Comparison of ENCODE assay signal across 8 cellular contexts in the genomic region with DNA sequence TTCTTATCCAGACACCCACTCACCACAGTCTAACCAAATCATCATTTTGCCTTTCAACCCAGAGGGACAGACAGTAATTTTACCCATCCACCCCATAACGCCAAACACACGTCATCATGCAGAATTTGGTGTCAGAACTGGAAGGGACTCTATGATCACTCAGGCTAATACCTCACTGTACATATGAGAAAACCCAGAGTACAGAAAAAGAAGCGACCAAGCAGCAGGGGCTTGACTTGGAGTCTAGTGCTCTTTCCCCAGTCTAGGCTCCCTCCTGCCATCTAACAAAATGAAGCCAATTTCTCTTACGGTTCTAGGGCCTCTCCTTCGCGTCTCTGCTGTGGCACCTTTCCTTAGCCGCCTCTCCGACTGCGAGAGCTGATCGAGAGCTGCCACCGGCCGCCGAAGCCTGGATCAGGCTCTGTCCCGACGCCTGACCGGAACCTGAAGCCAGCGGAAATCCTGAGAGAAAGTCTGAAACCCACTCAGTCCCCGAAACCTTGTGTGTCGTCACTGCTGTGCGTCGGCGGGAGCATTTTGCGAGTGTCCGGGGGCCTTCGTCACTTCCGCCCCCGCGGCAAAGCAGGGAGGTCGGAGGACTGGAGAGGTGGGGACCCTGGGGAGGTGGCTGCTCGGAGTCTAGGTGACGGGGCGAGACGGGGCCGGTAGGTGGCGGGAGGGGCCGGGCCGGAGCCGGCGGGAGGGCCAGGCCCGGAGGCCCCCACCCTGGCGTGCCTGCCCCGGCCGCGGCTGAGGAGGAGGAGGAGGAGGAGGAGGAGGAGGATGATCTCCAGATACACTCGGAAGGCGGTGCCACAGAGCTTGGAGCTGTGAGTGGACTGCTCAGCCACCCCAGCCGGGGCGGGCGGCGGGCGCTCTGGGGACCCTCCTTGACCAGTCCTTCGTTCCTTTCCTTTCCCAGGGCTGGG. TPM values are rescaled to one million over a fixed set of nuclear protein-coding genes. Genes with fewer than 3 reads are reported as not detected.
DNase-seq lines count a peak whose midpoint lies in the region; ATAC-seq and TF ChIP-seq lines count a peak whose summit lies in the region.

Gene ECD, minus strand, starts transcription at position 452 of the 929 bp plus-strand sequence. CDS start 4,071 bp downstream, outside the sequence.
Gene FAM149B1, plus strand, starts transcription at position 563 of the 929 bp plus-strand sequence. Its CDS starts 221 bp downstream, at position 784.

- no peaks in the 10 kb centered on the region for H3K27me3 Mint-ChIP-seq in natural killer cell treated with Interleukin-12 subunit alpha and Interleukin-12 subunit beta and Interleukin-15 and Interleukin-18, amount 100 ng/mL, for 72 hours

- DNase-seq in ELF-1 (ENCODE audit: low read depth, low spot score) (peak; percentile 97), H4 (ENCODE audit: low spot score) (peak; percentile 93), LoVo (ENCODE audit: low spot score) (peak; percentile 94), SHP77 (lab: John Stamatoyannopoulos, UW) (peak; percentile 77 to 82), fibroblast of pulmonary artery (ENCODE audit: low read depth) (peak; percentile 96)
- DNase-seq in activated effector memory CD4-positive, alpha-beta T cell treated with Interleukin-2 at 50 U/mL for 16 hours: peak; percentile 84
- DNase-seq in natural killer cell treated with Interleukin-12 subunit alpha and Interleukin-12 subunit beta and Interleukin-15 and Interleukin-18, amount 100 ng/mL, for 72 hours (ENCODE audit: low spot score): peak; percentile 94
- peak; percentile 94 for DNase-seq in stimulated activated naive CD8-positive, alpha-beta T cell treated with anti-CD3 and anti-CD28 coated beads, Interleukin-15, Interleukin-2, amounts not matched to agents 100 U/mL and 50 U/mL, for 24 hours

- H3K36me3 Mint-ChIP-seq in natural killer cell treated with Interleukin-12 subunit alpha and Interleukin-12 subunit beta and Interleukin-15 and Interleukin-18, amount 100 ng/mL, for 72 hours: peaks cover 17% of the 10 kb centered on the region

- ATAC-seq in natural killer cell treated with Interleukin-12 subunit alpha and Interleukin-12 subunit beta and Interleukin-15 and Interleukin-18, amount 100 ng/mL, for 72 hours: peak; percentile 98 to 99
- ATAC-seq in stimulated activated naive CD8-positive, alpha-beta T cell treated with anti-CD3 and anti-CD28 coated beads, Interleukin-15, Interleukin-2, amounts not matched to agents 100 U/mL and 50 U/mL, for 24 hours: peak; percentile 98

- peak within 1 kb of the TSS; percentile 91 for H3K4me3 ChIP-seq in fibroblast of pulmonary artery (replicated peaks; ENCODE audit: low read depth, low read length)

- H3K4me3 Mint-ChIP-seq in natural killer cell treated with Interleukin-12 subunit alpha and Interleukin-12 subunit beta and Interleukin-15 and Interleukin-18, amount 100 ng/mL, for 72 hours: peak within 1 kb of the TSS; percentile 92

- H3K4me1 Mint-ChIP-seq in natural killer cell treated with Interleukin-12 subunit alpha and Interleukin-12 subunit beta and Interleukin-15 and Interleukin-18, amount 100 ng/mL, for 72 hours (ENCODE audit: low read depth in 2 of 2): peaks cover 35% of the 10 kb centered on the region in 2 donors

- H3K27ac Mint-ChIP-seq in natural killer cell treated with Interleukin-12 subunit alpha and Interleukin-12 subunit beta and Interleukin-15 and Interleukin-18, amount 100 ng/mL, for 72 hours: peak within 1 kb of the TSS; percentile 87 to 99

- no peaks in the 10 kb centered on the region for H3K9me3 Mint-ChIP-seq in natural killer cell treated with Interleukin-12 subunit alpha and Interleukin-12 subunit beta and Interleukin-15 and Interleukin-18, amount 100 ng/mL, for 72 hours

- no peak for TF ChIP-seq CTCF in fibroblast of pulmonary artery (IDR thresholded peaks at IDR 0.05; ENCODE audit: low read length, missing control alignments)

RNA-seq across cellular contexts. Expression of gene ECD, which starts in this region (rescaled TPM):
- 41.1 and 49.9 TPM in 2 replicates for total RNA-seq in H4 (2014; rRNA removed; shearing (Covaris generic))
- 10 to 100 TPM; 38.8 to 42.0 TPM for total RNA-seq in natural killer cell treated with Interleukin-12 subunit alpha and Interleukin-12 subunit beta and Interleukin-15 and Interleukin-18, amount 100 ng/mL, for 72 hours

RNA-seq across cellular contexts. Expression of gene FAM149B1, which starts in this region (rescaled TPM):
- total RNA-seq in H4 (2014; rRNA removed; shearing (Covaris generic)): 6.8 and 11.6 TPM in 2 replicates
- total RNA-seq in natural killer cell treated with Interleukin-12 subunit alpha and Interleukin-12 subunit beta and Interleukin-15 and Interleukin-18, amount 100 ng/mL, for 72 hours: 10 to 100 TPM; 12.3 to 13.4 TPM

Comparison
In these comparisons a context has a peak if more than half of its experiments do, and no peak if none do; other contexts are left out.
1. Peak in every context shown above with its lines: DNase-seq, ATAC-seq and H3K4me3 ChIP-seq.